8 cellular contexts compared by ENCODE assay signal in genomic region chr1:233613252-233614172, GRCh38. TPM values are rescaled to one million over a fixed set of nuclear protein-coding genes. Genes with fewer than 3 reads are reported as not detected.
DNase-seq lines count a peak whose midpoint lies in the region; ATAC-seq and TF ChIP-seq lines count a peak whose summit lies in the region.

TSS of gene KCNK1 (plus strand) at chr1:233614106. CDS start at chr1:233614172, 66 bp downstream.

- H3K4me1 ChIP-seq in IMR-90 (ENCODE audit: control insufficient read depth, insufficient read depth, low read length): no peaks in the 10 kb centered on the region
- no peaks in the 10 kb centered on the region for H3K4me1 ChIP-seq in psoas muscle

- TF ChIP-seq RAD21 in IMR-90 (IDR thresholded peaks at IDR 0.05; ENCODE audit: low read length): no peak

- H3K9me3 ChIP-seq in IMR-90 (ENCODE audit: control insufficient read depth, insufficient read depth, low read length) (peaks cover 2% of the 10 kb centered on the region; the same call in 1 of the 2 replicates), psoas muscle (no peaks in the 10 kb centered on the region)

- H2AK5ac ChIP-seq in IMR-90 (ENCODE audit: low read depth, low read length): no peak within 1 kb of the TSS

- H3K9me1 ChIP-seq in IMR-90 (ENCODE audit: insufficient read depth, low read length): no peaks in the 10 kb centered on the region

- no peaks in the 10 kb centered on the region; the same call in 1 of the 2 replicates for H3K27me3 ChIP-seq in IMR-90 (ENCODE audit: control insufficient read depth, insufficient read depth, low read length)
- H3K27me3 ChIP-seq in psoas muscle (ENCODE audit: insufficient read depth in 3 of 3, low read length in 2 of 3): peaks cover 0 to 49% (median 6%) of the 10 kb centered on the region in 3 donors

- TF ChIP-seq POLR2A in IMR-90 (IDR thresholded peaks at IDR 0.05; ENCODE audit: low read depth, low read length): no peak

- H3K4ac ChIP-seq in IMR-90 (ENCODE audit: low read depth, low read length): no peak within 1 kb of the TSS

- H3K14ac ChIP-seq in IMR-90 (replicated peaks; ENCODE audit: low read depth, low read length): no peak within 1 kb of the TSS

- H3K79me1 ChIP-seq in IMR-90 (ENCODE audit: low read depth in 1 of 2, low read length in 2 of 2): peaks cover 0 to 3% of the 10 kb centered on the region in 2 experiments; a peak in 1 of 4 replicates

- no peaks in the 10 kb centered on the region for H3K9me3 Mint-ChIP-seq in activated naive CD8-positive, alpha-beta T cell treated with anti-CD3 and anti-CD28 coated beads, Interleukin-2, amount 10 ng/mL, durations not matched to agents 7 days and 5 days

- H2BK5ac ChIP-seq in IMR-90 (ENCODE audit: low read depth, low read length, poor library complexity, severe bottlenecking): no peak within 1 kb of the TSS

- H3K4me3 ChIP-seq in IMR-90 (ENCODE audit: insufficient read depth, low read depth, low read length): peak within 1 kb of the TSS; percentile 89
- H3K4me3 ChIP-seq in psoas muscle: peak within 1 kb of the TSS; percentile 53

- peaks cover 58% of the 10 kb centered on the region for H3K27me3 Mint-ChIP-seq in activated naive CD8-positive, alpha-beta T cell treated with anti-CD3 and anti-CD28 coated beads, Interleukin-2, amount 10 ng/mL, durations not matched to agents 7 days and 5 days

- dilution Hi-C loops in IMR-90 (cut with HindIII; ENCODE audit: low sequenced_read_pairs, unreplicated experiment): no loop called here

- peak within 1 kb of the TSS; percentile 82 for H3K4me2 ChIP-seq in IMR-90 (ENCODE audit: low read depth, low read length)

- H4K5ac ChIP-seq in IMR-90 (ENCODE audit: low read depth, low read length): no peak within 1 kb of the TSS

- in situ Hi-C loops in IMR-90 (cut with MboI; ENCODE audit: low sequenced_read_pairs): no loop called here

- H3K36me3 Mint-ChIP-seq in activated naive CD8-positive, alpha-beta T cell treated with anti-CD3 and anti-CD28 coated beads, Interleukin-2, amount 10 ng/mL, durations not matched to agents 7 days and 5 days: no peaks in the 10 kb centered on the region

- H3K18ac ChIP-seq in IMR-90 (ENCODE audit: low read depth, low read length): no peak within 1 kb of the TSS

- CTCF ChIA-PET in IMR-90 (lab: Yijun Ruan, JAX): no interaction called here

- H3K36me3 ChIP-seq in IMR-90 (ENCODE audit: control insufficient read depth, insufficient read depth, low read length) (no peaks in the 10 kb centered on the region), psoas muscle (ENCODE audit: insufficient read depth in 1 of 2, low read depth in 1 of 2) (no peaks in the 10 kb centered on the region)

- H4K20me1 ChIP-seq in IMR-90 (ENCODE audit: insufficient read depth, low read length): no peaks in the 10 kb centered on the region

- no peak within 1 kb of the TSS for H3K23ac ChIP-seq in IMR-90 (ENCODE audit: low read depth, low read length)

- no peak within 1 kb of the TSS for H3K27ac Mint-ChIP-seq in activated naive CD8-positive, alpha-beta T cell treated with anti-CD3 and anti-CD28 coated beads, Interleukin-2, amount 10 ng/mL, durations not matched to agents 7 days and 5 days

- no peaks in the 10 kb centered on the region for H3K4me1 Mint-ChIP-seq in activated naive CD8-positive, alpha-beta T cell treated with anti-CD3 and anti-CD28 coated beads, Interleukin-2, amount 10 ng/mL, durations not matched to agents 7 days and 5 days

- 2% methylated on average over 30 of the region's 70 CpGs; no CpG with 5 or more reads in 1 of the 2 experiments for WGBS in IMR-90 (ENCODE audit: extremely low coverage in 2 of 2, insufficient read length in 1 of 2), 2 experiments
- 1% methylated on average over 47 to 70 of the region's 70 CpGs for WGBS in psoas muscle, 3 donors

- H4K8ac ChIP-seq in IMR-90 (ENCODE audit: low read depth in 2 of 2, low read length in 2 of 2): no peak within 1 kb of the TSS

- no peak within 1 kb of the TSS for H2AK9ac ChIP-seq in IMR-90 (replicated peaks; ENCODE audit: low read depth, low read length, poor library complexity)

- H2AFZ ChIP-seq in IMR-90 (replicated peaks; ENCODE audit: low read length, poor library complexity): peak within 1 kb of the TSS; percentile 81

- ATAC-seq in IMR-90 (ENCODE audit: low read depth): peak; percentile 64
- ATAC-seq in activated naive CD8-positive, alpha-beta T cell treated with anti-CD3 and anti-CD28 coated beads, Interleukin-2, amount 10 ng/mL, durations not matched to agents 7 days and 5 days (ENCODE audit: low read depth): no peak
- peak in 2 of 4 donors; percentile 61 to 63 for ATAC-seq in psoas muscle
- ATAC-seq in HG03342 (IDR thresholded peaks at IDR 0.05; ENCODE audit: unreplicated experiment): no peak

- BruUV-seq in IMR-90 (replicated peaks; lab: Mats Ljungman, UMichigan): no TSS peak

- peak; percentile 10 for DNase-seq in stimulated activated CD4-positive, alpha-beta T cell treated with anti-CD3 and anti-CD28 coated beads, Interleukin-1b, Interleukin-23, amount 100 ng/mL, for 48 hours
- no peak for DNase-seq in stimulated activated CD4-positive, alpha-beta T cell treated with anti-CD3 and anti-CD28 coated beads, Interleukin-4, amount 100 ng/mL, for 4 hours
- DNase-seq in IMR-90 (peak; percentile 65), cardiac septum (ENCODE audit: low spot score) (no peak), psoas muscle (peak; percentile 67), SK-N-DZ (ENCODE audit: low spot score) (no peak)
- DNase-seq in activated naive CD8-positive, alpha-beta T cell treated with anti-CD3 and anti-CD28 coated beads, Interleukin-2, amount 10 ng/mL, durations not matched to agents 7 days and 5 days: no peak

- H3K27ac ChIP-seq in IMR-90 (ENCODE audit: insufficient read depth, low read length): peak within 1 kb of the TSS; percentile 43; the same call in 1 of the 2 replicates
- H3K27ac ChIP-seq in psoas muscle: no peak within 1 kb of the TSS

- H2BK15ac ChIP-seq in IMR-90 (ENCODE audit: low read depth, low read length): no peak within 1 kb of the TSS

- H3K4me3 Mint-ChIP-seq in activated naive CD8-positive, alpha-beta T cell treated with anti-CD3 and anti-CD28 coated beads, Interleukin-2, amount 10 ng/mL, durations not matched to agents 7 days and 5 days: peak within 1 kb of the TSS; percentile 35

- no peak within 1 kb of the TSS for H2BK20ac ChIP-seq in IMR-90 (ENCODE audit: low read depth, low read length)

- H3K9ac ChIP-seq in IMR-90 (ENCODE audit: low read depth, low read length): peak within 1 kb of the TSS; percentile 57

- no peak within 1 kb of the TSS for H4K91ac ChIP-seq in IMR-90 (ENCODE audit: insufficient read depth, low read depth, low read length)

- no peak for TF ChIP-seq CTCF in IMR-90 (conservative IDR thresholded peaks at IDR 0.05; ENCODE audit: low read depth, low read length)
- no peak for TF ChIP-seq CTCF in psoas muscle (IDR thresholded peaks at IDR 0.05)

- intact Hi-C loops in IMR-90 (cut with micrococcal nuclease) (no loop called here), cardiac septum (cut with DNase I) (no loop called here), psoas muscle (cut with DNase I) (no loop called here)

- H3K56ac ChIP-seq in IMR-90 (ENCODE audit: extremely low read depth, insufficient read depth, low read length): no peak within 1 kb of the TSS

- POLR2A ChIA-PET in IMR-90 (lab: Charles Lee; ENCODE audit: unreplicated experiment): no interaction called here
- POLR2A ChIA-PET in activated naive CD8-positive, alpha-beta T cell treated with anti-CD3 and anti-CD28 coated beads, Interleukin-2, amount 10 ng/mL, durations not matched to agents 7 days and 5 days (lab: Charles Lee): no interaction called here

- H2BK120ac ChIP-seq in IMR-90 (ENCODE audit: low read depth, low read length): no peak within 1 kb of the TSS

TF ChIP-seq in IMR-90, 13 proteins besides CTCF, POLR2A, EP300 and RAD21:
- no peak for TF ChIP-seq CHD1 (IDR thresholded peaks at IDR 0.05; ENCODE audit: low read depth, low read length)
- peak; percentile 86 for TF ChIP-seq CEBPB (IDR thresholded peaks at IDR 0.05; ENCODE audit: low read depth, low read length)

RNA-seq across cellular contexts. Expression of gene KCNK1, which starts in this region (rescaled TPM):
- 0.90 and 1.1 TPM in 2 replicates for total RNA-seq in IMR-90 (2012; rRNA removed)
- polyA plus RNA-seq in IMR-90 (2012; rRNA removed): 1.6 and 1.7 TPM in 2 replicates
- polyA plus RNA-seq in IMR-90 (2012; cell fraction: cytosol; rRNA removed): 0.43 and 1.3 TPM in 2 replicates
- 0.85 and 1.1 TPM in 2 replicates for polyA plus RNA-seq in IMR-90 (2012; cell fraction: nucleus; rRNA removed; ENCODE audit: low replicate concordance)
- total RNA-seq in activated naive CD8-positive, alpha-beta T cell treated with anti-CD3 and anti-CD28 coated beads, Interleukin-2, amount 10 ng/mL, durations not matched to agents 7 days and 5 days: not detected
- 10.3 TPM for total RNA-seq in cardiac septum
- under 1 TPM in 3 of 4 donors, not detected in 1; 0.17 to 0.38 (median 0.20) TPM for total RNA-seq in psoas muscle
- polyA plus RNA-seq in psoas muscle: under 1 TPM; 0.14 to 0.22 (median 0.18) TPM
- not detected in 2 replicates for polyA plus RNA-seq in SK-N-DZ (2014; cell fraction: cytosol; rRNA removed)
- not detected in 2 replicates for polyA plus RNA-seq in SK-N-DZ (2014; cell fraction: nucleus; rRNA removed)

Comparison
In these comparisons a context has a peak if more than half of its experiments do, and no peak if none do; other contexts are left out.
1. DNase-seq: peak in stimulated activated CD4-positive, alpha-beta T cell treated with anti-CD3 and anti-CD28 coated beads, Interleukin-1b, Interleukin-23, amount 100 ng/mL, for 48 hours (single experiment) and IMR-90 (single experiment); none in stimulated activated CD4-positive, alpha-beta T cell treated with anti-CD3 and anti-CD28 coated beads, Interleukin-4, amount 100 ng/mL, for 4 hours (0 of 2), activated naive CD8-positive, alpha-beta T cell treated with anti-CD3 and anti-CD28 coated beads, Interleukin-2, amount 10 ng/mL, durations not matched to agents 7 days and 5 days (single experiment), cardiac septum (single experiment) and SK-N-DZ (single experiment).
2. Peak in DNase-seq and H3K4me3 ChIP-seq in psoas muscle; RNA of the gene not detected or under 1 TPM.